ENCODE assay signal across 9 cellular contexts in genomic region chr1:151188667-151189066, GRCh38. TPM values are rescaled to one million over a fixed set of nuclear protein-coding genes. Genes with fewer than 3 reads are reported as not detected.
DNase-seq lines count a peak whose midpoint lies in the region; ATAC-seq, FAIRE-seq and TF ChIP-seq lines count a peak whose summit lies in the region.
"Not testable (repeated sequence)": the region's sequence is repeated elsewhere in the genome, so short reads cannot be mapped to it uniquely, and the experiment has no call there.
"Had no signal": no experiment of that assay in that cellular context is flagged by ENCODE, and none has a peak within 500 bp of the region (broad histone marks: within the 10 kb centered on the region; RNA-seq: fewer than 3 reads in every experiment).

No MANE protein-coding gene starts in this region.

- FAIRE-seq in keratinocyte (lab: Jason Lieb, UNC), result not testable (repeated sequence)

- peaks cover 13% of the 10 kb centered on the region for H3K4me1 ChIP-seq in CD4-positive, CD25-positive, alpha-beta regulatory T cell (ENCODE audit: control insufficient read depth, insufficient read depth, low read length, poor library complexity, severe bottlenecking)
- H3K4me1 ChIP-seq in IMR-90 (ENCODE audit: control insufficient read depth, insufficient read depth, low read length); endodermal cell (ENCODE audit: control insufficient read depth, insufficient read depth, low read length); neural progenitor cell: not testable (repeated sequence)
- H3K4me1 ChIP-seq in keratinocyte (ENCODE audit: control insufficient read depth, extremely low read depth, insufficient read depth, low read length), result peaks cover 20% of the 10 kb centered on the region
- H3K4me1 ChIP-seq in stomach smooth muscle (ENCODE audit: control insufficient read depth, insufficient read depth, low read length), result peaks cover 14% of the 10 kb centered on the region

- not testable (repeated sequence) for H4K5ac ChIP-seq in IMR-90 (ENCODE audit: low read depth, low read length)

- peaks cover 19% of the 10 kb centered on the region for H3K36me3 Mint-ChIP-seq in CD4-positive, CD25-positive, alpha-beta regulatory T cell
- peaks cover 14% of the 10 kb centered on the region for H3K36me3 Mint-ChIP-seq in T-helper 1 cell treated with Interleukin-12 subunit alpha and Interleukin-12 subunit beta and Interleukin-4 antibody, amounts not matched to agents 30 μg/mL and 1 μg/mL, for 36 hours (ENCODE audit: low read depth)
- peaks cover 10% of the 10 kb centered on the region for H3K36me3 Mint-ChIP-seq in activated naive CD8-positive, alpha-beta T cell treated with anti-CD3 and anti-CD28 coated beads for 36 hours
- H3K36me3 Mint-ChIP-seq in endodermal cell (ENCODE audit: low read depth) (peaks cover 23% of the 10 kb centered on the region), neural progenitor cell (peaks cover 19% of the 10 kb centered on the region)

- not testable (repeated sequence) for H2BK15ac ChIP-seq in IMR-90 (ENCODE audit: low read depth, low read length)

- not testable (repeated sequence) for DNase-seq in CD4-positive, CD25-positive, alpha-beta regulatory T cell; IMR-90; activated naive CD8-positive, alpha-beta T cell treated with anti-CD3 and anti-CD28 coated beads for 36 hours; endodermal cell; keratinocyte (ENCODE audit: low read depth, low spot score); neural progenitor cell (ENCODE audit: low spot score)

- TF ChIP-seq RAD21 in IMR-90 (IDR thresholded peaks at IDR 0.05; ENCODE audit: low read length), result not testable (repeated sequence)

- POLR2A ChIA-PET in IMR-90 (lab: Charles Lee; ENCODE audit: unreplicated experiment), result not testable (repeated sequence)

- WGBS in IMR-90 (ENCODE audit: extremely low coverage in 2 of 2, insufficient read length in 1 of 2), 2 experiments, result no CpG with 5 or more reads among the region's 8 CpGs
- 88 to 89% methylated on average over 6 to 8 of the region's 8 CpGs for WGBS in endodermal cell (ENCODE audit: insufficient coverage in 1 of 2, insufficient read length in 1 of 2), 2 experiments

- dilution Hi-C loops in IMR-90 (cut with HindIII; ENCODE audit: low sequenced_read_pairs, unreplicated experiment); keratinocyte (cut with MboI; ENCODE audit: extremely low pct_ligation_motif_present, low sequenced_read_pairs): not testable (repeated sequence)

- not testable (repeated sequence) for H3K9me3 Mint-ChIP-seq in CD4-positive, CD25-positive, alpha-beta regulatory T cell; T-helper 1 cell treated with Interleukin-12 subunit alpha and Interleukin-12 subunit beta and Interleukin-4 antibody, amounts not matched to agents 30 μg/mL and 1 μg/mL, for 36 hours; activated naive CD8-positive, alpha-beta T cell treated with anti-CD3 and anti-CD28 coated beads for 36 hours; endodermal cell; neural progenitor cell

- not testable (repeated sequence) for H2AFZ ChIP-seq in IMR-90 (replicated peaks; ENCODE audit: low read length, poor library complexity); keratinocyte (ENCODE audit: control insufficient read depth, low read length); neural progenitor cell (replicated peaks)

- H3K27ac Mint-ChIP-seq in CD4-positive, CD25-positive, alpha-beta regulatory T cell, result peak overlapping the region; percentile 36 to 97 (median 52)
- H3K27ac Mint-ChIP-seq in T-helper 1 cell treated with Interleukin-12 subunit alpha and Interleukin-12 subunit beta and Interleukin-4 antibody, amounts not matched to agents 30 μg/mL and 1 μg/mL, for 36 hours, result peak overlapping the region; percentile 22
- peak overlapping the region; percentile 99 for H3K27ac Mint-ChIP-seq in activated naive CD8-positive, alpha-beta T cell treated with anti-CD3 and anti-CD28 coated beads for 36 hours
- H3K27ac Mint-ChIP-seq in endodermal cell, result not testable (repeated sequence)
- H3K27ac Mint-ChIP-seq in neural progenitor cell, result peak overlapping the region; percentile 43

- not testable (repeated sequence) for ATAC-seq in CD4-positive, CD25-positive, alpha-beta regulatory T cell (ENCODE audit: low read depth in 2 of 2); IMR-90 (ENCODE audit: low read depth)

- H2BK5ac ChIP-seq in IMR-90 (ENCODE audit: low read depth, low read length, poor library complexity, severe bottlenecking), result not testable (repeated sequence)

- peak overlapping the region; percentile 95 to 100 (median 99) for H3K4me3 Mint-ChIP-seq in CD4-positive, CD25-positive, alpha-beta regulatory T cell
- H3K4me3 Mint-ChIP-seq in T-helper 1 cell treated with Interleukin-12 subunit alpha and Interleukin-12 subunit beta and Interleukin-4 antibody, amounts not matched to agents 30 μg/mL and 1 μg/mL, for 36 hours, result peak overlapping the region; percentile 96
- peak overlapping the region; percentile 100 for H3K4me3 Mint-ChIP-seq in activated naive CD8-positive, alpha-beta T cell treated with anti-CD3 and anti-CD28 coated beads for 36 hours
- H3K4me3 Mint-ChIP-seq in endodermal cell, result peak overlapping the region; percentile 94
- H3K4me3 Mint-ChIP-seq in neural progenitor cell, result peak overlapping the region; percentile 100

- H3K56ac ChIP-seq in IMR-90 (ENCODE audit: extremely low read depth, insufficient read depth, low read length), result not testable (repeated sequence)

- not testable (repeated sequence) for H3K27ac ChIP-seq in CD4-positive, CD25-positive, alpha-beta regulatory T cell (ENCODE audit: insufficient read depth, low read length, poor library complexity, severe bottlenecking); IMR-90 (ENCODE audit: insufficient read depth, low read length); endodermal cell (ENCODE audit: low read depth, low read length); neural progenitor cell; stomach smooth muscle (ENCODE audit: low read length)
- H3K27ac ChIP-seq in keratinocyte (ENCODE audit: control insufficient read depth, insufficient read depth, low read length), result peak overlapping the region; percentile 91

- not testable (repeated sequence) for H3K18ac ChIP-seq in IMR-90 (ENCODE audit: low read depth, low read length)

- peak overlapping the region; percentile 84 for H3K4me2 ChIP-seq in IMR-90 (ENCODE audit: low read depth, low read length)
- H3K4me2 ChIP-seq in keratinocyte (ENCODE audit: control insufficient read depth, extremely low read depth, insufficient read depth, low read depth, low read length), result peak overlapping the region; percentile 75
- peak overlapping the region; percentile 99 for H3K4me2 ChIP-seq in neural progenitor cell

- 0 out of 2 replicates have a peak overlapping the region, but pooled peaks have one; percentile 93 for H3K9ac ChIP-seq in IMR-90 (ENCODE audit: low read depth, low read length)
- peak overlapping the region; percentile 88 for H3K9ac ChIP-seq in endodermal cell (ENCODE audit: extremely low read depth, low read length, poor library complexity, severe bottlenecking)
- peak overlapping the region; percentile 95 for H3K9ac ChIP-seq in keratinocyte (ENCODE audit: control insufficient read depth, extremely low read depth, insufficient read depth, low read length)
- peak overlapping the region; percentile 95 for H3K9ac ChIP-seq in neural progenitor cell
- peak overlapping the region; percentile 86 to 90 for H3K9ac ChIP-seq in stomach smooth muscle (ENCODE audit: low read length in 2 of 2)

- H3K4me1 Mint-ChIP-seq in CD4-positive, CD25-positive, alpha-beta regulatory T cell, result peaks cover 5 to 43% (median 27%) of the 10 kb centered on the region in 4 donors
- peaks cover 16% of the 10 kb centered on the region for H3K4me1 Mint-ChIP-seq in T-helper 1 cell treated with Interleukin-12 subunit alpha and Interleukin-12 subunit beta and Interleukin-4 antibody, amounts not matched to agents 30 μg/mL and 1 μg/mL, for 36 hours (ENCODE audit: low read depth)
- peaks cover 18% of the 10 kb centered on the region for H3K4me1 Mint-ChIP-seq in activated naive CD8-positive, alpha-beta T cell treated with anti-CD3 and anti-CD28 coated beads for 36 hours
- H3K4me1 Mint-ChIP-seq in endodermal cell, result not testable (repeated sequence)
- peaks cover 17% of the 10 kb centered on the region for H3K4me1 Mint-ChIP-seq in neural progenitor cell

- in situ Hi-C loops in IMR-90 (cut with MboI; ENCODE audit: low sequenced_read_pairs), result not testable (repeated sequence)

- not testable (repeated sequence) for H4K20me1 ChIP-seq in IMR-90 (ENCODE audit: insufficient read depth, low read length); keratinocyte (ENCODE audit: control insufficient read depth, extremely low read depth, insufficient read depth, low read length); neural progenitor cell (ENCODE audit: low read depth)

- H3K79me1 ChIP-seq in IMR-90 (ENCODE audit: low read depth in 1 of 2, low read length in 2 of 2), result peaks cover 29 to 45% of the 10 kb centered on the region in 2 experiments

- CTCF ChIA-PET in IMR-90 (lab: Yijun Ruan, JAX), result interaction anchor here (0.5 kb wide), 1 partner anchor 31 kb away, joined by 4 read pairs; no protein-coding TSS in a partner anchor

- TF ChIP-seq CTCF in IMR-90 (conservative IDR thresholded peaks at IDR 0.05; ENCODE audit: low read depth, low read length); endodermal cell (conservative IDR thresholded peaks at IDR 0.05); keratinocyte (optimal IDR thresholded peaks at IDR 0.05 in 1 of 3, IDR thresholded peaks at IDR 0.05 in 1 of 3, conservative IDR thresholded peaks at IDR 0.05 in 1 of 3; ENCODE audit: extremely low read depth in 1 of 3, insufficient read depth in 2 of 3, low read length in 3 of 3); neural progenitor cell (IDR thresholded peaks at IDR 0.05): not testable (repeated sequence)

- peaks cover 18% of the 10 kb centered on the region for H3K36me3 ChIP-seq in CD4-positive, CD25-positive, alpha-beta regulatory T cell (ENCODE audit: control insufficient read depth, insufficient read depth, low read length)
- peaks cover 16% of the 10 kb centered on the region for H3K36me3 ChIP-seq in IMR-90 (ENCODE audit: control insufficient read depth, insufficient read depth, low read length)
- H3K36me3 ChIP-seq in endodermal cell (ENCODE audit: control insufficient read depth, insufficient read depth, low read length), result peaks cover 23% of the 10 kb centered on the region
- H3K36me3 ChIP-seq in keratinocyte (ENCODE audit: control insufficient read depth in 2 of 2, extremely low read depth in 1 of 2, insufficient read depth in 2 of 2, low read length in 2 of 2), result peaks cover 10 to 14% of the 10 kb centered on the region in 2 experiments
- not testable (repeated sequence) for H3K36me3 ChIP-seq in neural progenitor cell
- H3K36me3 ChIP-seq in stomach smooth muscle (ENCODE audit: control insufficient read depth in 2 of 2, insufficient read depth in 2 of 2, low read length in 2 of 2), result peaks cover 13% of the 10 kb centered on the region in 2 donors

- BruUV-seq in IMR-90 (replicated peaks; lab: Mats Ljungman, UMichigan), result not testable (repeated sequence)

- H2AK5ac ChIP-seq in IMR-90 (ENCODE audit: low read depth, low read length), result not testable (repeated sequence)

- H3F3A ChIP-seq in neural progenitor cell (ENCODE audit: low read depth), result not testable (repeated sequence)

- H3K27me3 ChIP-seq in CD4-positive, CD25-positive, alpha-beta regulatory T cell (ENCODE audit: control insufficient read depth, insufficient read depth, low read length); IMR-90 (ENCODE audit: control insufficient read depth, insufficient read depth, low read length); endodermal cell (ENCODE audit: control insufficient read depth, insufficient read depth, low read length, poor library complexity, severe bottlenecking); keratinocyte (ENCODE audit: control insufficient read depth, extremely low read depth, insufficient read depth, low read length); neural progenitor cell; stomach smooth muscle (ENCODE audit: control insufficient read depth in 1 of 2, insufficient read depth in 2 of 2, low read length in 2 of 2): not testable (repeated sequence)

- peak overlapping the region; percentile 19 for H3K23ac ChIP-seq in IMR-90 (ENCODE audit: low read depth, low read length)

- H3K4me3 ChIP-seq in CD4-positive, CD25-positive, alpha-beta regulatory T cell (ENCODE audit: low read depth, low read length), result peak overlapping the region; percentile 51
- H3K4me3 ChIP-seq in IMR-90 (ENCODE audit: insufficient read depth, low read depth, low read length), result peak overlapping the region; percentile 73
- H3K4me3 ChIP-seq in endodermal cell (ENCODE audit: low read length), result peak overlapping the region; percentile 89
- peak overlapping the region; percentile 60 to 95 (median 80) for H3K4me3 ChIP-seq in keratinocyte (ENCODE audit: control insufficient read depth in 2 of 3, extremely low read depth in 1 of 3, insufficient read depth in 2 of 3, low read depth in 1 of 3, low read length in 3 of 3)
- peak overlapping the region; percentile 99 for H3K4me3 ChIP-seq in neural progenitor cell
- peak overlapping the region; percentile 89 to 93 for H3K4me3 ChIP-seq in stomach smooth muscle (ENCODE audit: low read length in 2 of 2)

- not testable (repeated sequence) for H3K4ac ChIP-seq in IMR-90 (ENCODE audit: low read depth, low read length)

- not testable (repeated sequence) for H2BK20ac ChIP-seq in IMR-90 (ENCODE audit: low read depth, low read length)

- not testable (repeated sequence) for TF ChIP-seq POLR2A in IMR-90 (IDR thresholded peaks at IDR 0.05; ENCODE audit: low read depth, low read length)

- intact Hi-C loops in IMR-90 (cut with micrococcal nuclease), result not testable (repeated sequence)

- H3K27me3 Mint-ChIP-seq in CD4-positive, CD25-positive, alpha-beta regulatory T cell; T-helper 1 cell treated with Interleukin-12 subunit alpha and Interleukin-12 subunit beta and Interleukin-4 antibody, amounts not matched to agents 30 μg/mL and 1 μg/mL, for 36 hours (ENCODE audit: low read depth); activated naive CD8-positive, alpha-beta T cell treated with anti-CD3 and anti-CD28 coated beads for 36 hours; endodermal cell (ENCODE audit: insufficient read depth); neural progenitor cell (ENCODE audit: insufficient read depth, low read depth): not testable (repeated sequence)

- H2AK9ac ChIP-seq in IMR-90 (replicated peaks; ENCODE audit: low read depth, low read length, poor library complexity), result not testable (repeated sequence)

- H3K9me1 ChIP-seq in IMR-90 (ENCODE audit: insufficient read depth, low read length), result peaks cover 12% of the 10 kb centered on the region; the same call in 1 of the 2 replicates
- not testable (repeated sequence) for H3K9me1 ChIP-seq in keratinocyte (ENCODE audit: control insufficient read depth, extremely low read depth, insufficient read depth, low read length)

- not testable (repeated sequence) for H3K9me3 ChIP-seq in CD4-positive, CD25-positive, alpha-beta regulatory T cell (ENCODE audit: control insufficient read depth in 2 of 2, low read length in 2 of 2); IMR-90 (ENCODE audit: control insufficient read depth, insufficient read depth, low read length); endodermal cell (ENCODE audit: control insufficient read depth, low read length); keratinocyte (ENCODE audit: control insufficient read depth, low read depth, low read length); neural progenitor cell (ENCODE audit: low read depth); stomach smooth muscle (ENCODE audit: control insufficient read depth in 2 of 2, low read length in 2 of 2)

- H4K8ac ChIP-seq in IMR-90 (ENCODE audit: low read depth in 2 of 2, low read length in 2 of 2), result not testable (repeated sequence)

- H3K79me2 ChIP-seq in keratinocyte (ENCODE audit: control insufficient read depth, insufficient read depth, low read length) (peaks cover 36% of the 10 kb centered on the region), neural progenitor cell (ENCODE audit: low read depth) (peaks cover 41% of the 10 kb centered on the region)

- H4K91ac ChIP-seq in IMR-90 (ENCODE audit: insufficient read depth, low read depth, low read length), result not testable (repeated sequence)

- not testable (repeated sequence) for H2BK120ac ChIP-seq in IMR-90 (ENCODE audit: low read depth, low read length)

- H3K14ac ChIP-seq in IMR-90 (replicated peaks; ENCODE audit: low read depth, low read length), result 0 out of 2 replicates have a peak overlapping the region, but pooled peaks have one; percentile 0

RNA-seq across cellular contexts. Expression of gene VPS72, which starts 1.3 kb away (rescaled TPM):
- total RNA-seq in CD4-positive, CD25-positive, alpha-beta regulatory T cell, result 41.8 TPM
- 100 to 1,000 TPM in 1 of 4 donors, 10 to 100 TPM in 3; 83.0 to 101 (median 95.0) TPM for polyA plus RNA-seq in CD4-positive, CD25-positive, alpha-beta regulatory T cell
- total RNA-seq in IMR-90 (2012; rRNA removed), result 51.3 and 53.6 TPM in 2 replicates
- polyA plus RNA-seq in IMR-90 (2012; rRNA removed), result 62.3 and 64.5 TPM in 2 replicates
- polyA plus RNA-seq in IMR-90 (2012; cell fraction: cytosol; rRNA removed), result 37.1 and 43.4 TPM in 2 replicates
- 20.6 and 33.3 TPM in 2 replicates for polyA plus RNA-seq in IMR-90 (2012; cell fraction: nucleus; rRNA removed; ENCODE audit: low replicate concordance)
- 10 to 100 TPM; 66.4 to 79.1 TPM for total RNA-seq in activated naive CD8-positive, alpha-beta T cell treated with anti-CD3 and anti-CD28 coated beads for 36 hours
- 100 to 1,000 TPM in 1 of 2 donors, 10 to 100 TPM in 1; 79.4 to 103 TPM for total RNA-seq in endodermal cell
- 103 TPM for polyA plus RNA-seq in endodermal cell (2013, experiment 1 of 2)
- polyA plus RNA-seq in endodermal cell (2013, experiment 2 of 2), result 103 TPM
- polyA plus RNA-seq in keratinocyte, result 41.6 to 69.9 TPM (median 47.5 TPM) in 3 replicates
- polyA plus RNA-seq in keratinocyte (2011; ENCODE audit: low read depth), result 133 TPM
- 41.1 and 47.4 TPM in 2 replicates for polyA plus RNA-seq in keratinocyte (2011; cell fraction: cytosol; rRNA removed)
- 36.8 and 38.5 TPM in 2 replicates for polyA plus RNA-seq in keratinocyte (2011; cell fraction: nucleus; rRNA removed)
- 32.5 and 49.8 TPM in 2 replicates for polyA plus RNA-seq in keratinocyte (2012; ENCODE audit: low replicate concordance)
- polyA minus RNA-seq in keratinocyte, result 19.4 to 22.3 TPM (median 21.5 TPM) in 3 replicates
- 30.1 TPM for polyA minus RNA-seq in keratinocyte (2011; cell fraction: cytosol; rRNA and poly(A)+ RNA removed)
- polyA minus RNA-seq in keratinocyte (2011; cell fraction: nucleus; rRNA and poly(A)+ RNA removed), result 10.5 and 11.2 TPM in 2 replicates
- 107 and 117 TPM in 2 replicates for total RNA-seq in neural progenitor cell (ENCODE audit: low replicate concordance)

RNA-seq across cellular contexts. Expression of gene PIP5K1A, which starts 9.7 kb away (rescaled TPM):
- 60.3 TPM for total RNA-seq in CD4-positive, CD25-positive, alpha-beta regulatory T cell
- polyA plus RNA-seq in CD4-positive, CD25-positive, alpha-beta regulatory T cell, result 10 to 100 TPM; 12.0 to 17.5 (median 15.1) TPM
- total RNA-seq in IMR-90 (2012; rRNA removed) (52.5 and 59.1 TPM in 2 replicates), endodermal cell (100 to 1,000 TPM; 102 to 144 TPM), neural progenitor cell (ENCODE audit: low replicate concordance) (81.2 and 90.6 TPM in 2 replicates)
- polyA plus RNA-seq in IMR-90 (2012; rRNA removed) (85.5 and 105 TPM in 2 replicates), keratinocyte (98.6 to 148 TPM (median 124 TPM) in 3 replicates)
- polyA plus RNA-seq in IMR-90 (2012; cell fraction: cytosol; rRNA removed), result 30.9 and 48.4 TPM in 2 replicates
- polyA plus RNA-seq in IMR-90 (2012; cell fraction: nucleus; rRNA removed; ENCODE audit: low replicate concordance), result 34.4 and 218 TPM in 2 replicates
- 10 to 100 TPM; 70.0 to 72.3 TPM for total RNA-seq in activated naive CD8-positive, alpha-beta T cell treated with anti-CD3 and anti-CD28 coated beads for 36 hours
- polyA plus RNA-seq in endodermal cell (2013, experiment 1 of 2), result 69.4 TPM
- 75.4 TPM for polyA plus RNA-seq in endodermal cell (2013, experiment 2 of 2)
- 40.9 TPM for polyA plus RNA-seq in keratinocyte (2011; ENCODE audit: low read depth)
- polyA plus RNA-seq in keratinocyte (2011; cell fraction: cytosol; rRNA removed), result 99.7 and 191 TPM in 2 replicates
- polyA plus RNA-seq in keratinocyte (2011; cell fraction: nucleus; rRNA removed), result 285 and 289 TPM in 2 replicates
- polyA plus RNA-seq in keratinocyte (2012; ENCODE audit: low replicate concordance), result 45.5 and 51.0 TPM in 2 replicates
- 191 to 227 TPM (median 226 TPM) in 3 replicates for polyA minus RNA-seq in keratinocyte
- polyA minus RNA-seq in keratinocyte (2011; cell fraction: cytosol; rRNA and poly(A)+ RNA removed), result 42.0 TPM
- 151 and 276 TPM in 2 replicates for polyA minus RNA-seq in keratinocyte (2011; cell fraction: nucleus; rRNA and poly(A)+ RNA removed)

RNA-seq across cellular contexts. Expression of gene TMOD4, which starts 12.9 kb away (rescaled TPM):
- total RNA-seq in CD4-positive, CD25-positive, alpha-beta regulatory T cell, result 3.3 TPM
- polyA plus RNA-seq in CD4-positive, CD25-positive, alpha-beta regulatory T cell, result not detected
- total RNA-seq in IMR-90 (2012; rRNA removed) (not detected in 2 replicates), endodermal cell (1 to 10 TPM; 1.0 to 1.9 TPM), neural progenitor cell (ENCODE audit: low replicate concordance) (not detected in 2 replicates)
- polyA plus RNA-seq in IMR-90 (2012; rRNA removed) (0.22 and 0.27 TPM in 2 replicates), keratinocyte (0.18 to 0.42 TPM (median 0.34 TPM) in 3 replicates)
- 0.12 and 0.36 TPM in 2 replicates for polyA plus RNA-seq in IMR-90 (2012; cell fraction: cytosol; rRNA removed)
- 0.63 and 0.87 TPM in 2 replicates for polyA plus RNA-seq in IMR-90 (2012; cell fraction: nucleus; rRNA removed; ENCODE audit: low replicate concordance)
- total RNA-seq in activated naive CD8-positive, alpha-beta T cell treated with anti-CD3 and anti-CD28 coated beads for 36 hours, result 1 to 10 TPM; 2.3 to 2.5 TPM
- polyA plus RNA-seq in endodermal cell (2013, experiment 1 of 2), result 0.64 TPM
- not detected for polyA plus RNA-seq in endodermal cell (2013, experiment 2 of 2)
- not detected for polyA plus RNA-seq in keratinocyte (2011; ENCODE audit: low read depth)
- 0.15 and 0.17 TPM in 2 replicates for polyA plus RNA-seq in keratinocyte (2011; cell fraction: cytosol; rRNA removed)
- polyA plus RNA-seq in keratinocyte (2011; cell fraction: nucleus; rRNA removed), result not detected in 2 replicates
- 0.24 TPM in 1 of 2 replicates, not detected in the other for polyA plus RNA-seq in keratinocyte (2012; ENCODE audit: low replicate concordance)
- 0.49 TPM in 1 of 3 replicates, not detected in the others for polyA minus RNA-seq in keratinocyte
- polyA minus RNA-seq in keratinocyte (2011; cell fraction: cytosol; rRNA and poly(A)+ RNA removed), result not detected
- polyA minus RNA-seq in keratinocyte (2011; cell fraction: nucleus; rRNA and poly(A)+ RNA removed), result not detected in 2 replicates
- total RNA-seq: lung microvascular endothelial cell had no signal

RNA-seq across cellular contexts. Expression of gene SCNM1, which starts 22.7 kb away (rescaled TPM):
- 51.0 TPM for total RNA-seq in CD4-positive, CD25-positive, alpha-beta regulatory T cell
- 100 to 1,000 TPM in 1 of 4 donors, 10 to 100 TPM in 3; 74.3 to 104 (median 90.5) TPM for polyA plus RNA-seq in CD4-positive, CD25-positive, alpha-beta regulatory T cell
- total RNA-seq in IMR-90 (2012; rRNA removed) (22.2 and 27.4 TPM in 2 replicates), endodermal cell (10 to 100 TPM; 41.1 to 44.8 TPM), neural progenitor cell (ENCODE audit: low replicate concordance) (22.0 and 25.3 TPM in 2 replicates)
- polyA plus RNA-seq in IMR-90 (2012; rRNA removed) (33.2 and 35.3 TPM in 2 replicates), keratinocyte (11.0 to 34.4 TPM (median 26.2 TPM) in 3 replicates)
- 15.6 and 31.7 TPM in 2 replicates for polyA plus RNA-seq in IMR-90 (2012; cell fraction: cytosol; rRNA removed)
- 20.3 and 49.2 TPM in 2 replicates for polyA plus RNA-seq in IMR-90 (2012; cell fraction: nucleus; rRNA removed; ENCODE audit: low replicate concordance)
- 10 to 100 TPM; 80.9 to 81.9 TPM for total RNA-seq in activated naive CD8-positive, alpha-beta T cell treated with anti-CD3 and anti-CD28 coated beads for 36 hours
- polyA plus RNA-seq in endodermal cell (2013, experiment 1 of 2), result 50.6 TPM
- 43.5 TPM for polyA plus RNA-seq in endodermal cell (2013, experiment 2 of 2)
- polyA plus RNA-seq in keratinocyte (2011; ENCODE audit: low read depth), result 32.6 TPM
- polyA plus RNA-seq in keratinocyte (2011; cell fraction: cytosol; rRNA removed), result 22.8 and 25.1 TPM in 2 replicates
- polyA plus RNA-seq in keratinocyte (2011; cell fraction: nucleus; rRNA removed), result 33.4 and 35.9 TPM in 2 replicates
- polyA plus RNA-seq in keratinocyte (2012; ENCODE audit: low replicate concordance), result 44.4 and 44.9 TPM in 2 replicates
- 7.4 to 17.6 TPM (median 10.6 TPM) in 3 replicates for polyA minus RNA-seq in keratinocyte
- 10.9 TPM for polyA minus RNA-seq in keratinocyte (2011; cell fraction: cytosol; rRNA and poly(A)+ RNA removed)
- 4.7 and 5.0 TPM in 2 replicates for polyA minus RNA-seq in keratinocyte (2011; cell fraction: nucleus; rRNA and poly(A)+ RNA removed)

RNA-seq across cellular contexts. Expression of gene LYSMD1, which starts 23.0 kb away (rescaled TPM):
- total RNA-seq in CD4-positive, CD25-positive, alpha-beta regulatory T cell, result 0.54 TPM
- under 1 TPM in 3 of 4 donors, not detected in 1; 0.14 to 0.18 (median 0.14) TPM for polyA plus RNA-seq in CD4-positive, CD25-positive, alpha-beta regulatory T cell
- total RNA-seq in IMR-90 (2012; rRNA removed) (9.2 and 10.4 TPM in 2 replicates), endodermal cell (10 to 100 TPM in 1 of 2 donors, 1 to 10 TPM in 1; 9.1 to 13.0 TPM), neural progenitor cell (ENCODE audit: low replicate concordance) (15.5 and 18.9 TPM in 2 replicates)
- polyA plus RNA-seq in IMR-90 (2012; rRNA removed) (5.0 and 5.9 TPM in 2 replicates), keratinocyte (3.6 to 5.6 TPM (median 4.4 TPM) in 3 replicates)
- 2.3 and 3.1 TPM in 2 replicates for polyA plus RNA-seq in IMR-90 (2012; cell fraction: cytosol; rRNA removed)
- 2.6 and 6.2 TPM in 2 replicates for polyA plus RNA-seq in IMR-90 (2012; cell fraction: nucleus; rRNA removed; ENCODE audit: low replicate concordance)
- 1 to 10 TPM; 3.5 TPM for total RNA-seq in activated naive CD8-positive, alpha-beta T cell treated with anti-CD3 and anti-CD28 coated beads for 36 hours
- polyA plus RNA-seq in endodermal cell (2013, experiment 1 of 2), result 14.1 TPM
- polyA plus RNA-seq in endodermal cell (2013, experiment 2 of 2), result 12.1 TPM
- polyA plus RNA-seq in keratinocyte (2011; ENCODE audit: low read depth), result 1.7 TPM
- polyA plus RNA-seq in keratinocyte (2011; cell fraction: cytosol; rRNA removed), result 3.2 and 4.0 TPM in 2 replicates
- 9.5 and 10.2 TPM in 2 replicates for polyA plus RNA-seq in keratinocyte (2011; cell fraction: nucleus; rRNA removed)
- polyA plus RNA-seq in keratinocyte (2012; ENCODE audit: low replicate concordance), result 4.3 TPM in 2 replicates
- 0.98 to 5.7 TPM (median 3.6 TPM) in 3 replicates for polyA minus RNA-seq in keratinocyte
- polyA minus RNA-seq in keratinocyte (2011; cell fraction: cytosol; rRNA and poly(A)+ RNA removed), result 4.0 TPM
- polyA minus RNA-seq in keratinocyte (2011; cell fraction: nucleus; rRNA and poly(A)+ RNA removed), result 5.7 and 5.8 TPM in 2 replicates
